Comparison of ENCODE assay signal across 6 cellular contexts in the genomic region with DNA sequence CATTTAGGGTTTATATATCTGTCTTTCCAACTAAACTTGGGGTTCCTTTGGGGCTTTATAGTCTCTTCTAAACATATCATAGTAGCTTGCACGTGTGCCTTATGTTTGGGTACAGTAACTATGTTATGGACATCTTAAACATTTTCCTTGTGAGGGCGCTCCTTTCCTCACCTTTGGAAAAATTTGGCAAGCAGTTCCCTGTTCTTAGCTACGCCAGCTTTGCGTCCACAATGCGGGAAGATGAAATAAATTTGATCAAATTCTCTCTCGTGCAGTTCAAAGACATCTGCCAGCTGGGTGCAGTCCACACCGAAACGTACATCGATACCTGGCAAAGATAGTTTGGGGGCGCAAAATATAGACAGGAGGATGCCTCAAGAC. TPM values are rescaled to one million over a fixed set of nuclear protein-coding genes. Genes with fewer than 3 reads are reported as not detected.
A peak's percentile ranks its signal among the peaks of the same experiment; 100 is the strongest.
DNase-seq lines count a peak whose midpoint lies in the region; ATAC-seq and TF ChIP-seq lines count a peak whose summit lies in the region.

No MANE protein-coding gene starts in this region.

- CTCF ChIA-PET in A673 (lab: Charles Lee), result interaction anchor here (0.9 kb wide), 1 partner anchor 402 kb away, joined by 3 read pairs; no protein-coding TSS in a partner anchor

- in situ Hi-C loops in SK-MEL-5 (cut with HindIII; ENCODE audit: low pct_unique_long_range_greater_than_20kb, low sequenced_read_pairs), result no loop called here

- POLR2A ChIA-PET in A673 (lab: Charles Lee; ENCODE audit: low non-redundant PET), result no interaction called here

- intact Hi-C loops in A673 (cut with micrococcal nuclease; ENCODE audit: unreplicated experiment), result loop anchor here (5.0 to 10.0 kb wide), 5 partner anchors 99 to 406 kb away; partner anchors contain the start of genes BCO2, DLAT, NKAPD1 and PIH1D2

- peak; percentile 11 for ATAC-seq in GM21825 (IDR thresholded peaks at IDR 0.05; ENCODE audit: unreplicated experiment)
- no peak for ATAC-seq in HG03457 (IDR thresholded peaks at IDR 0.05; ENCODE audit: unreplicated experiment)
- ATAC-seq in GM18520 (IDR thresholded peaks at IDR 0.05; ENCODE audit: unreplicated experiment), result no peak

- DNase-seq in A673 (ENCODE audit: low spot score) (no peak), SK-MEL-5 (ENCODE audit: low read depth, low spot score) (peak; percentile 44)

- BruUV-seq in A673 (replicated peaks; lab: Mats Ljungman, UMichigan), result TSS peak; percentile 76

- H3K27me3 ChIP-seq in A673 (replicated peaks; ENCODE audit: insufficient read depth, low read depth, low read length, poor library complexity) (no peaks in the 10 kb centered on the region), iPS-20b (ENCODE audit: insufficient read depth, low read length) (no peaks in the 10 kb centered on the region)

- H3K9me3 ChIP-seq in A673 (ENCODE audit: low read depth, low read length, poor library complexity, severe bottlenecking) (no peaks in the 10 kb centered on the region), iPS-20b (ENCODE audit: insufficient read depth, low read depth, low read length) (no peaks in the 10 kb centered on the region)

- H3K36me3 ChIP-seq in A673 (ENCODE audit: insufficient read depth, low read length, poor library complexity, severe bottlenecking), result no peaks in the 10 kb centered on the region
- no peaks in the 10 kb centered on the region for H3K36me3 ChIP-seq in iPS-20b (ENCODE audit: insufficient read depth, low read depth, low read length)

- peaks cover 4% of the 10 kb centered on the region for H3K4me1 ChIP-seq in A673 (ENCODE audit: insufficient read depth, low read length, poor library complexity, severe bottlenecking)
- H3K4me1 ChIP-seq in iPS-20b (ENCODE audit: insufficient read depth, low read length), result peaks cover 4% of the 10 kb centered on the region; the same call in 1 of the 2 replicates

- no peak for TF ChIP-seq CTCF in A673 (conservative IDR thresholded peaks at IDR 0.05; ENCODE audit: low read depth, low read length)

- H3K27ac ChIP-seq in A673 (ENCODE audit: low read depth, low read length, poor library complexity, severe bottlenecking) (peak overlapping the region; percentile 96), iPS-20b (ENCODE audit: low read length) (no peak overlapping the region)

- H3K4me3 ChIP-seq in A673 (ENCODE audit: low read depth, low read length, poor library complexity, severe bottlenecking), result peak overlapping the region; percentile 65
- H3K4me3 ChIP-seq in iPS-20b (ENCODE audit: low read length), result peak overlapping the region; percentile 81

- H3K9ac ChIP-seq in iPS-20b (ENCODE audit: low read depth, low read length), result peak overlapping the region; percentile 83; the same call in 1 of the 2 replicates

RNA-seq across cellular contexts. Expression of gene FDXACB1, which starts 0.6 kb away (rescaled TPM):
- total RNA-seq in A673 (2021), result 5.4 TPM in 2 replicates
- total RNA-seq in SK-MEL-5 (2014; rRNA removed; shearing (Covaris generic)), result 2.0 and 2.2 TPM in 2 replicates
- polyA plus RNA-seq in SK-MEL-5 (2015; cell fraction: cytosol; rRNA removed), result 1.1 and 1.8 TPM in 2 replicates
- 2.3 and 2.8 TPM in 2 replicates for polyA plus RNA-seq in SK-MEL-5 (2015; cell fraction: nucleus; rRNA removed)

RNA-seq across cellular contexts. Expression of gene CFAP68, which starts 1.0 kb away (rescaled TPM):
- total RNA-seq in A673 (2021), result 16.5 and 16.9 TPM in 2 replicates
- 39.3 and 40.6 TPM in 2 replicates for total RNA-seq in SK-MEL-5 (2014; rRNA removed; shearing (Covaris generic))
- 9.8 and 22.8 TPM in 2 replicates for polyA plus RNA-seq in SK-MEL-5 (2015; cell fraction: cytosol; rRNA removed)
- 2.7 and 4.0 TPM in 2 replicates for polyA plus RNA-seq in SK-MEL-5 (2015; cell fraction: nucleus; rRNA removed)

RNA-seq across cellular contexts. Expression of gene ALG9, which starts 7.0 kb away (rescaled TPM):
- total RNA-seq in A673 (2021), result 56.8 and 61.0 TPM in 2 replicates
- total RNA-seq in SK-MEL-5 (2014; rRNA removed; shearing (Covaris generic)), result 33.6 and 39.0 TPM in 2 replicates
- polyA plus RNA-seq in SK-MEL-5 (2015; cell fraction: cytosol; rRNA removed), result 22.4 and 30.6 TPM in 2 replicates
- polyA plus RNA-seq in SK-MEL-5 (2015; cell fraction: nucleus; rRNA removed), result 20.3 and 22.1 TPM in 2 replicates

RNA-seq across cellular contexts. Expression of gene CRYAB, which starts 33.2 kb away (rescaled TPM):
- total RNA-seq in A673 (2021), result 0.87 and 1.6 TPM in 2 replicates
- total RNA-seq in SK-MEL-5 (2014; rRNA removed; shearing (Covaris generic)), result 5.0 and 9.9 TPM in 2 replicates
- polyA plus RNA-seq in SK-MEL-5 (2015; cell fraction: cytosol; rRNA removed), result 3.5 and 7.0 TPM in 2 replicates
- 2.9 TPM in 1 of 2 replicates, not detected in the other for polyA plus RNA-seq in SK-MEL-5 (2015; cell fraction: nucleus; rRNA removed)

RNA-seq across cellular contexts. Expression of gene HSPB2, which starts 34.2 kb away (rescaled TPM):
- total RNA-seq in A673 (2021), result not detected in 2 replicates
- not detected in 2 replicates for total RNA-seq in SK-MEL-5 (2014; rRNA removed; shearing (Covaris generic))
- polyA plus RNA-seq in SK-MEL-5 (2015; cell fraction: cytosol; rRNA removed), result not detected in 2 replicates
- not detected in 2 replicates for polyA plus RNA-seq in SK-MEL-5 (2015; cell fraction: nucleus; rRNA removed)
